1 cellular context compared by ENCODE assay signal in the genomic region with DNA sequence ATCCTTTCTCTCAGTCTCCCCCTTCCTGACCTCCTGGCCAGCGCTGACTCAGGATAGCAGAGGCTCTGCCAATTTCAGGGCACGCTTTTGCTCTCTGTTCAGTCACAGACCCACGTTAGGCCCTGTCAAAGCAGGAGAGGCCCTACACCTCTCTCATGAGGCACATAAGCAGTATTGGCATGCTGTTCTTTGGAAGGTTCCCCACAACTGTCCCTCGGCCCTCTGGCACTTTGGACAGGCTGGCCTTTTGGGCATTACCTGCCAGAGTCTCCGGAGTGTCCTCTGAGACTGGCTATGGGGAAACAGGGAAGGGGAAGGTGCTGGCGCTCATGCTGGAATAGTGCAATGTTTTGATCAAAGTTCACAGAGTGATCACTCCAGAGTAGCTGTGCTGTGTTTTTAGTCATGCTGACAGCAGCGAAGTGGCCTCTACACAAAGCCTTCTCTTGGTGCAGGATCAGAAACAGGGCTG.
TF ChIP-seq lines count a peak whose summit lies in the region.

No MANE protein-coding gene starts in this region.

TF ChIP-seq in liver, 16 proteins besides CTCF, POLR2A, EP300 and RAD21 (continued from another document):
- TF ChIP-seq, protein P1, sequence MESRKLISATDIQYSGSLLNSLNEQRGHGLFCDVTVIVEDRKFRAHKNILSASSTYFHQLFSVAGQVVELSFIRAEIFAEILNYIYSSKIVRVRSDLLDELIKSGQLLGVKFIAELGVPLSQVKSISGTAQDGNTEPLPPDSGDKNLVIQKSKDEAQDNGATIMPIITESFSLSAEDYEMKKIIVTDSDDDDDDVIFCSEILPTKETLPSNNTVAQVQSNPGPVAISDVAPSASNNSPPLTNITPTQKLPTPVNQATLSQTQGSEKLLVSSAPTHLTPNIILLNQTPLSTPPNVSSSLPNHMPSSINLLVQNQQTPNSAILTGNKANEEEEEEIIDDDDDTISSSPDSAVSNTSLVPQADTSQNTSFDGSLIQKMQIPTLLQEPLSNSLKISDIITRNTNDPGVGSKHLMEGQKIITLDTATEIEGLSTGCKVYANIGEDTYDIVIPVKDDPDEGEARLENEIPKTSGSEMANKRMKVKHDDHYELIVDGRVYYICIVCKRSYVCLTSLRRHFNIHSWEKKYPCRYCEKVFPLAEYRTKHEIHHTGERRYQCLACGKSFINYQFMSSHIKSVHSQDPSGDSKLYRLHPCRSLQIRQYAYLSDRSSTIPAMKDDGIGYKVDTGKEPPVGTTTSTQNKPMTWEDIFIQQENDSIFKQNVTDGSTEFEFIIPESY (IDR thresholded peaks at IDR 0.05): peak; percentile 70
- TF ChIP-seq JUND (IDR thresholded peaks at IDR 0.05) (peak; percentile 92 to 95), RXRA (IDR thresholded peaks at IDR 0.05) (peak; percentile 86 to 87)
- TF ChIP-seq, protein P2, sequence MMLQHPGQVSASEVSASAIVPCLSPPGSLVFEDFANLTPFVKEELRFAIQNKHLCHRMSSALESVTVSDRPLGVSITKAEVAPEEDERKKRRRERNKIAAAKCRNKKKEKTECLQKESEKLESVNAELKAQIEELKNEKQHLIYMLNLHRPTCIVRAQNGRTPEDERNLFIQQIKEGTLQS (IDR thresholded peaks at IDR 0.05): peak; percentile 65
